In the genomic region with DNA sequence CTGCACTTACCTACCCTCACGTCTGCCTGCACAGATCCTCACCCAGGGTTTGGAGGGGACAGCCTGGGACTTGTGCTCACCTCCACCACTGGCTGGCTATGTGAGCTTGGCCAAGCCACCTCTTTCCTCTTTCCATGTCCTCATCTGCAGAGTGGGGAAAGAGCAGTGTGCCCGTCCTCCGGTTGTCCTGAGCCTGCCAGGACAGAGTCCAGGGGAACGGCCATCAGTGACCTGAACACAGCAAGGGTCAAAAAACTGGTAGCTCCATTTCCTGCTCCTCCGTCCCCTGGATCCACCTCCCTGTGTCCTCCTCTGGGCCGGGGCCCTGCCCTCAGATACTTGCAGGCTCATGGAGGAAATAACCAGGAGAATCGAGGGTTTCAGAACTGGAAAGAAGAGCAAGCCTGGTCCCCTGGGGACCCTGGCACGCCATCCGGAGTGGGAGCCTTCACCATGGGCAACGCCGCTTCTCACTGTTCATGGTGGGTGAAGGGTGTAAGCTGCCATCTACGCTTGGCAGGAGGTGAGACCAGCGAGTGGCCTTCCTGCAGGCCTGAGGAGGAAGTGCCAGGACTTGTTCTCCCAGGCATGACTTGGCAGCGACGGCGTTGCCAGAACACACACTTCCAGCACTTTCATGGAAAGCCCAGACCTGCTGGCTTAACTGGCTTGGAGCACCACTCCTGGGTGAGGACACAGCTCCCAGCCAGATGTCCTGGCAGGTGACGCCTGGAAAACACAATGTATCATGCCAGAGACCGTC, we compare ENCODE assay signal across 14 cellular contexts.
DNase-seq lines count a peak whose midpoint lies in the region; ATAC-seq and TF ChIP-seq lines count a peak whose summit lies in the region.
"Had no signal": no experiment of that assay in that cellular context is flagged by ENCODE, and none has a peak within 500 bp of the region (broad histone marks: within the 10 kb centered on the region; RNA-seq: fewer than 3 reads in every experiment).

No MANE protein-coding gene starts in this region.

- H3K9me3 ChIP-seq in BE2C (no peaks in the 10 kb centered on the region), neural progenitor cell (ENCODE audit: low read depth) (no peaks in the 10 kb centered on the region), A673 (ENCODE audit: low read depth, low read length, poor library complexity, severe bottlenecking) (no peaks in the 10 kb centered on the region)
- H3K9me3 ChIP-seq: uterus had no signal

- H2AFZ ChIP-seq in neural progenitor cell (replicated peaks) = no peak overlapping the region

- H3K27ac Mint-ChIP-seq in neural progenitor cell (peak overlapping the region; percentile 39), Calu3 (ENCODE audit: unreplicated experiment) (no peak overlapping the region)
- no peak overlapping the region for H3K27ac Mint-ChIP-seq in activated CD8-positive, alpha-beta T cell treated with anti-CD3 and anti-CD28 coated beads for 36 hours
- H3K27ac Mint-ChIP-seq: activated CD4-positive, alpha-beta memory T cell treated with anti-CD3 and anti-CD28 coated beads, Interleukin-2, amount 10 ng/mL, durations not matched to agents 7 days and 5 days had no signal

- no peak overlapping the region for H3K4me3 Mint-ChIP-seq in neural progenitor cell
- H3K4me3 Mint-ChIP-seq in activated CD8-positive, alpha-beta T cell treated with anti-CD3 and anti-CD28 coated beads for 36 hours = no peak overlapping the region
- H3K4me3 Mint-ChIP-seq in Calu3 (ENCODE audit: low read depth, unreplicated experiment) = no peak overlapping the region
- H3K4me3 Mint-ChIP-seq: activated CD4-positive, alpha-beta memory T cell treated with anti-CD3 and anti-CD28 coated beads, Interleukin-2, amount 10 ng/mL, durations not matched to agents 7 days and 5 days had no signal

- POLR2A ChIA-PET in activated CD8-positive, alpha-beta T cell treated with anti-CD3 and anti-CD28 coated beads for 36 hours (lab: Charles Lee) = no interaction called here
- POLR2A ChIA-PET in A673 (lab: Charles Lee; ENCODE audit: low non-redundant PET) = no interaction called here

- H3F3A ChIP-seq in neural progenitor cell (ENCODE audit: low read depth) = peaks cover 3% of the 10 kb centered on the region

- H3K36me3 Mint-ChIP-seq in neural progenitor cell (no peaks in the 10 kb centered on the region), Calu3 (ENCODE audit: insufficient read depth, unreplicated experiment) (no peaks in the 10 kb centered on the region)
- no peaks in the 10 kb centered on the region for H3K36me3 Mint-ChIP-seq in activated CD8-positive, alpha-beta T cell treated with anti-CD3 and anti-CD28 coated beads for 36 hours (ENCODE audit: low read depth)

- H3K4me1 ChIP-seq in BE2C (no peaks in the 10 kb centered on the region), neural progenitor cell (peaks cover 7% of the 10 kb centered on the region), A673 (ENCODE audit: insufficient read depth, low read length, poor library complexity, severe bottlenecking) (peaks cover 34% of the 10 kb centered on the region)
- H3K4me1 ChIP-seq: uterus had no signal

- peak overlapping the region in 11 of 59 donors; percentile 11 to 56 (median 35) for H3K27ac ChIP-seq in dorsolateral prefrontal cortex
- no peak overlapping the region for H3K27ac ChIP-seq in neural progenitor cell
- H3K27ac ChIP-seq in A673 (ENCODE audit: low read depth, low read length, poor library complexity, severe bottlenecking) = no peak overlapping the region
- H3K27ac ChIP-seq: uterus had no signal

- H3K79me2 ChIP-seq in neural progenitor cell (ENCODE audit: low read depth) = no peaks in the 10 kb centered on the region

- H3K4me2 ChIP-seq in neural progenitor cell = no peak overlapping the region

- H3K9me3 Mint-ChIP-seq in neural progenitor cell (no peaks in the 10 kb centered on the region), Calu3 (ENCODE audit: low read depth, unreplicated experiment) (no peaks in the 10 kb centered on the region)
- no peaks in the 10 kb centered on the region for H3K9me3 Mint-ChIP-seq in activated CD8-positive, alpha-beta T cell treated with anti-CD3 and anti-CD28 coated beads for 36 hours
- H3K9me3 Mint-ChIP-seq: activated CD4-positive, alpha-beta memory T cell treated with anti-CD3 and anti-CD28 coated beads, Interleukin-2, amount 10 ng/mL, durations not matched to agents 7 days and 5 days had no signal

- H3K9ac ChIP-seq in neural progenitor cell = no peak overlapping the region

- DNase-seq in BE2C (peak; percentile 51), NCI-H1105 treated with DMSO at 0.1 percent for 48 hours (lab: John Stamatoyannopoulos, UW) (peak; percentile 29), dorsolateral prefrontal cortex (peak in 7 of 10 donors; percentile 27 to 65 (median 54)), neural progenitor cell (ENCODE audit: low spot score) (no peak), Calu3 (no peak), SW480 (ENCODE audit: low spot score) (no peak), A673 (ENCODE audit: low spot score) (no peak)
- no peak for DNase-seq in activated CD8-positive, alpha-beta T cell treated with anti-CD3 and anti-CD28 coated beads for 36 hours
- DNase-seq: activated CD4-positive, alpha-beta memory T cell treated with anti-CD3 and anti-CD28 coated beads, Interleukin-2, amount 10 ng/mL, durations not matched to agents 7 days and 5 days; NCI-H69; stimulated activated CD4-positive, alpha-beta T cell treated with anti-CD3 and anti-CD28 coated beads, Interleukin-12 subunit alpha, Interleukin-12 subunit beta, amount 100 ng/mL, for 4 hours; stimulated activated naive CD4-positive, alpha-beta T cell treated with Interleukin-2 at 50 U/mL for 16 hours; uterus had no signal

- CTCF ChIA-PET in activated CD8-positive, alpha-beta T cell treated with anti-CD3 and anti-CD28 coated beads for 36 hours (lab: Charles Lee) = no interaction called here
- CTCF ChIA-PET in Calu3 (lab: Charles Lee) (no interaction called here), A673 (lab: Charles Lee) (no interaction called here)

- H3K4me3 ChIP-seq in BE2C (ENCODE audit: low read depth, low read length) = no peak overlapping the region
- no peak overlapping the region for H3K4me3 ChIP-seq in dorsolateral prefrontal cortex
- no peak overlapping the region for H3K4me3 ChIP-seq in neural progenitor cell
- no peak overlapping the region for H3K4me3 ChIP-seq in A673 (ENCODE audit: low read depth, low read length, poor library complexity, severe bottlenecking)
- H3K4me3 ChIP-seq: K562, uterus had no signal

- TF ChIP-seq CTCF in BE2C (IDR thresholded peaks at IDR 0.05; ENCODE audit: low read depth, low read length) (no peak), dorsolateral prefrontal cortex (IDR thresholded peaks at IDR 0.05 in 54 of 56, conservative IDR thresholded peaks at IDR 0.05 in 2 of 56; ENCODE audit: low read depth in 1 of 56, partially characterized antibody in 56 of 56) (no peak), neural progenitor cell (IDR thresholded peaks at IDR 0.05) (no peak), Calu3 (IDR thresholded peaks at IDR 0.05; ENCODE audit: unreplicated experiment) (no peak), A673 (conservative IDR thresholded peaks at IDR 0.05; ENCODE audit: low read depth, low read length) (no peak)
- no peak for TF ChIP-seq CTCF in activated CD8-positive, alpha-beta T cell treated with anti-CD3 and anti-CD28 coated beads for 36 hours (IDR thresholded peaks at IDR 0.05)

- BruUV-seq in Calu3 (replicated peaks; lab: Mats Ljungman, UMichigan) (no TSS peak), A673 (replicated peaks; lab: Mats Ljungman, UMichigan) (no TSS peak)

- H3K27me3 ChIP-seq in BE2C (no peaks in the 10 kb centered on the region), dorsolateral prefrontal cortex (peaks cover 0 to 4% (median 0%) of the 10 kb centered on the region in 45 donors), neural progenitor cell (no peaks in the 10 kb centered on the region), A673 (replicated peaks; ENCODE audit: insufficient read depth, low read depth, low read length, poor library complexity) (no peaks in the 10 kb centered on the region)
- H3K27me3 ChIP-seq: uterus had no signal

- intact Hi-C loops in dorsolateral prefrontal cortex (cut with DNase I) (no loop called here), Calu3 (cut with micrococcal nuclease; ENCODE audit: unreplicated experiment) (no loop called here), A673 (cut with micrococcal nuclease; ENCODE audit: unreplicated experiment) (no loop called here)
- intact Hi-C loops in activated CD8-positive, alpha-beta T cell treated with anti-CD3 and anti-CD28 coated beads for 36 hours (cut with micrococcal nuclease) = no loop called here

- H4K20me1 ChIP-seq in neural progenitor cell (ENCODE audit: low read depth) = no peaks in the 10 kb centered on the region

- H3K27me3 Mint-ChIP-seq in neural progenitor cell (ENCODE audit: insufficient read depth, low read depth) = peaks cover 13% of the 10 kb centered on the region
- H3K27me3 Mint-ChIP-seq in activated CD8-positive, alpha-beta T cell treated with anti-CD3 and anti-CD28 coated beads for 36 hours = no peaks in the 10 kb centered on the region
- peaks cover 33% of the 10 kb centered on the region for H3K27me3 Mint-ChIP-seq in Calu3 (ENCODE audit: unreplicated experiment)
- H3K27me3 Mint-ChIP-seq: activated CD4-positive, alpha-beta memory T cell treated with anti-CD3 and anti-CD28 coated beads, Interleukin-2, amount 10 ng/mL, durations not matched to agents 7 days and 5 days had no signal

- H3K36me3 ChIP-seq in BE2C (no peaks in the 10 kb centered on the region), neural progenitor cell (no peaks in the 10 kb centered on the region), A673 (ENCODE audit: insufficient read depth, low read length, poor library complexity, severe bottlenecking) (no peaks in the 10 kb centered on the region)
- H3K36me3 ChIP-seq: uterus had no signal

- peaks cover 22% of the 10 kb centered on the region for H3K4me1 Mint-ChIP-seq in neural progenitor cell
- no peaks in the 10 kb centered on the region for H3K4me1 Mint-ChIP-seq in activated CD8-positive, alpha-beta T cell treated with anti-CD3 and anti-CD28 coated beads for 36 hours (ENCODE audit: low read depth)
- no peaks in the 10 kb centered on the region for H3K4me1 Mint-ChIP-seq in Calu3 (ENCODE audit: low read depth, unreplicated experiment)
- H3K4me1 Mint-ChIP-seq: activated CD4-positive, alpha-beta memory T cell treated with anti-CD3 and anti-CD28 coated beads, Interleukin-2, amount 10 ng/mL, durations not matched to agents 7 days and 5 days had no signal

- no peak for ATAC-seq in activated CD8-positive, alpha-beta T cell treated with anti-CD3 and anti-CD28 coated beads for 36 hours
- ATAC-seq: K562 had no signal

Comparison
In these comparisons a context has a peak if more than half of its experiments do, and no peak if none do; other contexts are left out.
1. DNase-seq: peak in BE2C (single experiment), NCI-H1105 treated with DMSO at 0.1 percent for 48 hours (single experiment) and dorsolateral prefrontal cortex (7 of 10); none in neural progenitor cell (single experiment), activated CD8-positive, alpha-beta T cell treated with anti-CD3 and anti-CD28 coated beads for 36 hours (single experiment), Calu3 (single experiment), SW480 (single experiment) and A673 (single experiment).